In the genomic region with DNA sequence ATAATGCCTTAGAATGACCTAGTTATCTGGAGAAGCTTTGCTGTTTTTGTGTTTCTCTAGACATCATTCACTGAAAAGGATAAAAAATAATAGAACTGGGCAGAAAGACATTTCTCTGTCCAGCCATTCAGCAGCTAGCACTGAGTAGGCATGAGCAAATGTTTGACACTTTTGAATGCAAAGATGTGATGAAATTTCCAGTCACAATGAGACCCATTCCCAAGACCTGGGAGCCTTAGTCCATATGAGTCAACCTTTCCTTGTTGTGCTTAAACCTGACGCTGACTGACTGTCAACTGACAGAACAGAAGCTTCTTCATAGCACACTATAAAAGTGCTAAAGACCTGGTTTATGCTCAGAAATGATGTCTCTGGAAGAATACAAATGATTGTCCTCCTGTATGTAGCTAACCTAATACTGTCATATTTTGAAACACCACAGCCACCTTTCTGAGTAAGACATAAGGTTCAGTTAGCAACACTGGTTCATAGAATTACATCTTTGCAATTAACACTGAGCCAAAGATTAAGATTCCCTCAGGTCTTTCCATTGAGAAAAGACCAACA, we compare ENCODE assay signal across 15 cellular contexts.
"Had no signal": no experiment of that assay in that cellular context is flagged by ENCODE, and none has a peak within 500 bp of the region (broad histone marks: within the 10 kb centered on the region; RNA-seq: fewer than 3 reads in every experiment).

No MANE protein-coding gene starts in this region.

- H3K27me3 ChIP-seq: upper lobe of right lung had no signal

- DNase-seq: activated CD8-positive, alpha-beta memory T cell treated with anti-CD3 and anti-CD28 coated beads, Interleukin-2, amount 50 U/mL, for 48 hours; activated CD8-positive, alpha-beta T cell treated with anti-CD3 and anti-CD28 coated beads, Interleukin-2, amount 10 ng/mL, durations not matched to agents 7 days and 5 days; activated naive CD4-positive, alpha-beta T cell; central memory CD4-positive, alpha-beta T cell; cortex of kidney; effector memory CD8-positive, alpha-beta T cell; erythroblast; natural killer cell; nucleus accumbens; stimulated activated CD4-positive, alpha-beta T cell treated with anti-CD3 and anti-CD28 coated beads, Interleukin-2, amount 100 ng/mL, for 24 hours; stimulated activated naive B cell treated with anti-CD40 and anti-IgM and Interleukin-4, amounts not matched to agents 10 μg/mL and 1 μg/mL and 100 μg/mL, for 72 hours; T-helper 9 cell; upper lobe of right lung had no signal

- FAIRE-seq: islet of Langerhans had no signal

- H3K36me3 ChIP-seq: upper lobe of right lung had no signal

- H3K9me3 ChIP-seq: upper lobe of right lung had no signal

- H3K27ac ChIP-seq: upper lobe of right lung had no signal

- H3K4me3 ChIP-seq: upper lobe of right lung had no signal

- ATAC-seq: activated CD8-positive, alpha-beta T cell treated with anti-CD3 and anti-CD28 coated beads, Interleukin-2, amount 10 ng/mL, durations not matched to agents 7 days and 5 days; effector memory CD8-positive, alpha-beta T cell; natural killer cell; sciatic nerve; upper lobe of right lung had no signal
